15 cellular contexts compared by ENCODE assay signal in the genomic region with DNA sequence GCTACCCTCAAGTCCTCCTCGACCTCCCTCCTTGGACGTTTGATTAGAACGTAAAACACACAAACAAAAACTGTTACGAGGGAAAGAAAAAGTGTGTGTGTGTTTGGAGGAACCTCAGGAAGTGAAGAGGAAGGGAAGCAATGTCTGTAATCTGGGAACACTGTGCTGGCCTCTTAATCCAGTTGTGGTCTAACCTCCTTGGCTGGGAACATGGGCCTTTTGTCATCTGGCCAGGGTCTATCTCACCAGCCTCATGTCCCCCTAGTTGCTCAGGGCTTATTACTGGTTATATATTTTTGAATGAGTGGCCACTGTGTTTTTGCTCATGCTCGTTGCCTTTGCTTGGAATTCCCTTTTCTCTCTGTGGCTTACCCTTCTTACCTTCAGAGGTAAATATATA.
DNase-seq lines count a peak whose midpoint lies in the region; ATAC-seq and TF ChIP-seq lines count a peak whose summit lies in the region.
"Had no signal": no experiment of that assay in that cellular context is flagged by ENCODE, and none has a peak within 500 bp of the region (broad histone marks: within the 10 kb centered on the region; RNA-seq: fewer than 3 reads in every experiment).

No MANE protein-coding gene starts in this region.

- H3K4me1 Mint-ChIP-seq in GM23338 = peaks cover 7% of the 10 kb centered on the region
- H3K4me1 Mint-ChIP-seq in glutamatergic neuron (ENCODE audit: low read depth, unreplicated experiment) = peaks cover 8% of the 10 kb centered on the region
- no peaks in the 10 kb centered on the region for H3K4me1 Mint-ChIP-seq in immature natural killer cell

- no peak overlapping the region for H3K4me2 ChIP-seq in GM23338
- H3K4me2 ChIP-seq in PC-9 = peak overlapping the region; percentile 35
- H3K4me2 ChIP-seq in smooth muscle cell = peak overlapping the region; percentile 34
- H3K4me2 ChIP-seq: BLaER1 treated with 17β-estradiol and CSF1 and Interleukin-3, amounts not matched to agents 10 nM and 100 nM had no signal

- H3K4me3 Mint-ChIP-seq in GM23338 = no peak overlapping the region
- no peak overlapping the region for H3K4me3 Mint-ChIP-seq in glutamatergic neuron (ENCODE audit: unreplicated experiment)
- H3K4me3 Mint-ChIP-seq in immature natural killer cell = no peak overlapping the region
- H3K4me3 Mint-ChIP-seq: CD8-positive, alpha-beta T cell had no signal

- H4K20me1 ChIP-seq in GM23338 (replicated peaks; ENCODE audit: insufficient read depth) = no peaks in the 10 kb centered on the region
- no peaks in the 10 kb centered on the region for H4K20me1 ChIP-seq in PC-9 (ENCODE audit: insufficient read depth)
- no peaks in the 10 kb centered on the region for H4K20me1 ChIP-seq in smooth muscle cell (ENCODE audit: low read depth)
- H4K20me1 ChIP-seq: BLaER1 treated with 17β-estradiol and CSF1 and Interleukin-3, amounts not matched to agents 10 nM and 100 nM had no signal

- POLR2A ChIA-PET in PC-9 (lab: Charles Lee; ENCODE audit: unreplicated experiment) = no interaction called here

- intact Hi-C loops in PC-9 (cut with micrococcal nuclease; ENCODE audit: unreplicated experiment) = no loop called here

- H3K4me3 ChIP-seq in GM23338 (no peak overlapping the region), PC-9 (no peak overlapping the region), smooth muscle cell (no peak overlapping the region)
- H3K4me3 ChIP-seq: BLaER1 treated with 17β-estradiol and CSF1 and Interleukin-3, amounts not matched to agents 10 nM and 100 nM had no signal

- no peaks in the 10 kb centered on the region for H3K4me1 ChIP-seq in GM23338 (ENCODE audit: insufficient read depth)
- H3K4me1 ChIP-seq in PC-9 (replicated peaks; ENCODE audit: insufficient read depth) = peaks cover 18% of the 10 kb centered on the region
- no peaks in the 10 kb centered on the region for H3K4me1 ChIP-seq in smooth muscle cell (ENCODE audit: low read depth)

- H3K27me3 ChIP-seq in GM23338 (ENCODE audit: insufficient read depth) = no peaks in the 10 kb centered on the region
- H3K27me3 ChIP-seq in PC-9 (ENCODE audit: insufficient read depth, low read depth) = no peaks in the 10 kb centered on the region
- H3K27me3 ChIP-seq in smooth muscle cell (ENCODE audit: low read depth) = peaks cover 3% of the 10 kb centered on the region
- H3K27me3 ChIP-seq: BLaER1 treated with 17β-estradiol and CSF1 and Interleukin-3, amounts not matched to agents 10 nM and 100 nM had no signal

- no peaks in the 10 kb centered on the region; the same call in 2 of the 3 replicates for H3K9me3 Mint-ChIP-seq in GM23338
- H3K9me3 Mint-ChIP-seq in glutamatergic neuron (ENCODE audit: unreplicated experiment) = peaks cover 2% of the 10 kb centered on the region
- H3K9me3 Mint-ChIP-seq in immature natural killer cell = no peaks in the 10 kb centered on the region
- H3K9me3 Mint-ChIP-seq: CD8-positive, alpha-beta T cell had no signal

- H3K9me3 ChIP-seq in PC-9 (ENCODE audit: insufficient read depth, low read depth) (no peaks in the 10 kb centered on the region), smooth muscle cell (replicated peaks; ENCODE audit: low read depth) (no peaks in the 10 kb centered on the region)
- H3K9me3 ChIP-seq: BLaER1 treated with 17β-estradiol and CSF1 and Interleukin-3, amounts not matched to agents 10 nM and 100 nM had no signal

- no peak for ATAC-seq in GM23338
- ATAC-seq in HG02763 (IDR thresholded peaks at IDR 0.05; ENCODE audit: unreplicated experiment) = no peak
- ATAC-seq: CD8-positive, alpha-beta T cell had no signal

- BruUV-seq in PC-9 (replicated peaks; lab: Mats Ljungman, UMichigan) = no TSS peak

- TF ChIP-seq CTCF in GM23338 (conservative IDR thresholded peaks at IDR 0.05; ENCODE audit: low read depth in 2 of 2) = no peak
- TF ChIP-seq CTCF in PC-9 (conservative IDR thresholded peaks at IDR 0.05) = no peak
- no peak for TF ChIP-seq CTCF in glutamatergic neuron (IDR thresholded peaks at IDR 0.05; ENCODE audit: partially characterized antibody, unreplicated experiment)
- no peak for TF ChIP-seq CTCF in smooth muscle cell (IDR thresholded peaks at IDR 0.05; ENCODE audit: borderline replicate concordance, insufficient read depth, poor library complexity, severe bottlenecking)

- 54% methylated on average over 5 of the region's 5 CpGs for WGBS in smooth muscle cell (ENCODE audit: low lambda C conversion rate)

- no peak overlapping the region for H3K9ac ChIP-seq in smooth muscle cell (ENCODE audit: low read depth)
- H3K9ac ChIP-seq: BLaER1 treated with 17β-estradiol and CSF1 and Interleukin-3, amounts not matched to agents 10 nM and 100 nM had no signal

- no peak overlapping the region for H3K27ac Mint-ChIP-seq in GM23338
- H3K27ac Mint-ChIP-seq in glutamatergic neuron (ENCODE audit: unreplicated experiment) = peak overlapping the region; percentile 68
- H3K27ac Mint-ChIP-seq in immature natural killer cell = no peak overlapping the region
- H3K27ac Mint-ChIP-seq: CD8-positive, alpha-beta T cell had no signal

- H3K9me2 ChIP-seq in GM23338 (ENCODE audit: insufficient read depth) (0 out of 2 replicates have a peak, but pooled peaks cover 2% of the 10 kb centered on the region), PC-9 (ENCODE audit: insufficient read depth) (no peaks in the 10 kb centered on the region)

- H2AFZ ChIP-seq in GM23338 (peak overlapping the region; percentile 38; the same call in 1 of the 2 replicates), PC-9 (no peak overlapping the region), smooth muscle cell (ENCODE audit: low read depth) (no peak overlapping the region)

- CTCF ChIA-PET in PC-9 (lab: Charles Lee) = no interaction called here

- H3K36me3 Mint-ChIP-seq in GM23338 (ENCODE audit: low read depth) = no peaks in the 10 kb centered on the region
- peaks cover 4% of the 10 kb centered on the region for H3K36me3 Mint-ChIP-seq in glutamatergic neuron (ENCODE audit: unreplicated experiment)
- no peaks in the 10 kb centered on the region for H3K36me3 Mint-ChIP-seq in immature natural killer cell
- H3K36me3 Mint-ChIP-seq: CD8-positive, alpha-beta T cell had no signal

- H3F3A ChIP-seq in GM23338 (replicated peaks; ENCODE audit: low read depth) (no peaks in the 10 kb centered on the region), PC-9 (ENCODE audit: insufficient read depth, low read depth) (no peaks in the 10 kb centered on the region; the same call in 1 of the 2 replicates), smooth muscle cell (ENCODE audit: low read depth) (no peaks in the 10 kb centered on the region)

- no peaks in the 10 kb centered on the region for H3K79me2 ChIP-seq in GM23338 (replicated peaks; ENCODE audit: insufficient read depth)
- no peaks in the 10 kb centered on the region for H3K79me2 ChIP-seq in PC-9 (ENCODE audit: low read depth)
- H3K79me2 ChIP-seq in smooth muscle cell (ENCODE audit: low read depth) = no peaks in the 10 kb centered on the region

- no peak overlapping the region for H3K27ac ChIP-seq in GM23338 (ENCODE audit: low read depth)
- H3K27ac ChIP-seq in PC-9 = no peak overlapping the region
- no peak overlapping the region for H3K27ac ChIP-seq in smooth muscle cell (ENCODE audit: low read depth)
- H3K27ac ChIP-seq: BLaER1 treated with 17β-estradiol and CSF1 and Interleukin-3, amounts not matched to agents 10 nM and 100 nM; RWPE1 had no signal

- H3K36me3 ChIP-seq in GM23338 (ENCODE audit: insufficient read depth) (no peaks in the 10 kb centered on the region), PC-9 (ENCODE audit: low read depth) (no peaks in the 10 kb centered on the region), smooth muscle cell (ENCODE audit: low read depth) (no peaks in the 10 kb centered on the region)
- H3K36me3 ChIP-seq: BLaER1 treated with 17β-estradiol and CSF1 and Interleukin-3, amounts not matched to agents 10 nM and 100 nM had no signal

- H3K27me3 Mint-ChIP-seq in GM23338 (ENCODE audit: insufficient read depth, low read depth, poor library complexity) = peaks cover 4% of the 10 kb centered on the region
- peaks cover 2% of the 10 kb centered on the region for H3K27me3 Mint-ChIP-seq in glutamatergic neuron (ENCODE audit: unreplicated experiment)
- peaks cover 0 to 12% (median 3%) of the 10 kb centered on the region in 3 donors for H3K27me3 Mint-ChIP-seq in immature natural killer cell (ENCODE audit: low read depth in 3 of 3)

- DNase-seq in GM23338 (ENCODE audit: low spot score) = no peak
- DNase-seq in PC-9 = no peak
- no peak for DNase-seq in glutamatergic neuron
- no peak for DNase-seq in smooth muscle cell (lab: John Stamatoyannopoulos, UW; ENCODE audit: unreplicated experiment)
- no peak for DNase-seq in OCI-M2 (lab: John Stamatoyannopoulos, UW; ENCODE audit: unreplicated experiment)
- DNase-seq in immature natural killer cell = no peak
- DNase-seq: CD8-positive, alpha-beta T cell; KBM-7; NCI-H1105; NCI-H1694; NCI-H2081 treated with DMSO at 0.1 percent for 48 hours; NK-92 treated with Interleukin-12 subunit alpha and Interleukin-12 subunit beta, amount 100 ng/mL, for 24 hours had no signal

TF ChIP-seq in GM23338, 12 proteins besides CTCF, POLR2A, EP300 and RAD21 (continues in another document):
- no peak for TF ChIP-seq ZNF114 (CRISPR knock-in tag; IDR thresholded peaks at IDR 0.05)
- TF ChIP-seq CREB1 (CRISPR knock-in tag; IDR thresholded peaks at IDR 0.05; ENCODE audit: low read depth) = no peak
- TF ChIP-seq EZH2 (IDR thresholded peaks at IDR 0.05; ENCODE audit: low read depth, unreplicated experiment) = no peak
- no peak for TF ChIP-seq POLR2AphosphoS5 (IDR thresholded peaks at IDR 0.05; ENCODE audit: low read depth)
- no peak for TF ChIP-seq STAT1 (IDR thresholded peaks at IDR 0.05; ENCODE audit: unreplicated experiment)
- no peak for TF ChIP-seq EZH2phosphoT487 (IDR thresholded peaks at IDR 0.05; ENCODE audit: unreplicated experiment)
